ENCODE assay signal across 9 cellular contexts in the genomic region with DNA sequence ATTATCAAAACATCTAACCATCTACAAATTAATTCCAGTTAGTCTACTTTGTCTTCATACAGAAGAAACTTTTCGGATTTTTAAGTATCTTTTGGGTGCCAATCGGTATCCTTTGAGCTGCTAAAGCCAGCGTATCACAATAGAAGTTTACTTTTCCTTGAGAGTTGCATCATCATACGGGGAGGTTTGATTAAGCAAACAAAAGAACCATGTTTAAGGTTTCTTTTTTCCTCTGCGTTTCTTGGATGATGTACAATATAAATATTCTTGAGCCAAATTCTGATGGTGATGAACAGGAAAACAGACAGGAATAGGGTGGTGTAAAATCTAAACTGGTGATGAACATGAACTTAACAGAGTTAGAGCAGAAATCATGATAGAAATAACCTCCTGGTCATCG.
DNase-seq lines count a peak whose midpoint lies in the region; ATAC-seq and TF ChIP-seq lines count a peak whose summit lies in the region.
"Had no signal": no experiment of that assay in that cellular context is flagged by ENCODE, and none has a peak within 500 bp of the region (broad histone marks: within the 10 kb centered on the region; RNA-seq: fewer than 3 reads in every experiment).

No MANE protein-coding gene starts in this region.

- H3K79me2 ChIP-seq in Karpas-422 (ENCODE audit: low read length) = peaks cover 98% of the 10 kb centered on the region

- no peak overlapping the region for H3K4me2 ChIP-seq in Karpas-422 (ENCODE audit: low read depth, low read length, poor library complexity, severe bottlenecking)

- TF ChIP-seq CTCF in body of pancreas (IDR thresholded peaks at IDR 0.05) (no peak), stomach (IDR thresholded peaks at IDR 0.05) (no peak), ovary (IDR thresholded peaks at IDR 0.05) (no peak)

- H3K4me3 ChIP-seq in Karpas-422 (ENCODE audit: low read length) = no peak overlapping the region
- H3K4me3 ChIP-seq in body of pancreas = no peak overlapping the region
- H3K4me3 ChIP-seq in right cardiac atrium (ENCODE audit: low read length) = no peak overlapping the region
- no peak overlapping the region for H3K4me3 ChIP-seq in stomach
- no peak overlapping the region for H3K4me3 ChIP-seq in ovary
- H3K4me3 ChIP-seq: spleen had no signal

- H3K9ac ChIP-seq in Karpas-422 (ENCODE audit: low read length) = no peak overlapping the region

- H2AFZ ChIP-seq in Karpas-422 (ENCODE audit: low read length) = no peak overlapping the region

- H3K36me3 ChIP-seq in Karpas-422 (ENCODE audit: insufficient read depth, low read length) = peaks cover 18% of the 10 kb centered on the region; the same call in 1 of the 2 replicates
- H3K36me3 ChIP-seq in body of pancreas (replicated peaks in 1 of 2; ENCODE audit: insufficient read depth in 1 of 2, low read depth in 2 of 2) = peaks cover 0 to 6% of the 10 kb centered on the region in 2 donors
- peaks cover 11 to 33% (median 23%) of the 10 kb centered on the region in 4 donors for H3K36me3 ChIP-seq in stomach
- no peaks in the 10 kb centered on the region for H3K36me3 ChIP-seq in ovary

- no peaks in the 10 kb centered on the region for H3K9me2 ChIP-seq in Karpas-422 (replicated peaks; ENCODE audit: insufficient read depth, low read length)

- TF ChIP-seq EP300 in stomach (IDR thresholded peaks at IDR 0.05) = no peak
- TF ChIP-seq EP300 in ovary (IDR thresholded peaks at IDR 0.05) = no peak

- H4K20me1 ChIP-seq in Karpas-422 (ENCODE audit: insufficient read depth, low read depth, low read length) = peaks cover 46% of the 10 kb centered on the region

- 21 to 29% methylated on average over 6 of the region's 6 CpGs for WGBS in body of pancreas, 2 donors
- WGBS in right cardiac atrium = 37% methylated on average over 6 of the region's 6 CpGs
- 21 to 36% (median 26%) methylated on average over 6 of the region's 6 CpGs for WGBS in stomach, 5 donors
- 13 to 35% (median 13%) methylated on average over 6 of the region's 6 CpGs for WGBS in ovary, 3 donors

- H3K27me3 ChIP-seq in Karpas-422 (ENCODE audit: low read length) (no peaks in the 10 kb centered on the region), body of pancreas (no peaks in the 10 kb centered on the region), right cardiac atrium (ENCODE audit: control insufficient read depth, insufficient read depth) (no peaks in the 10 kb centered on the region), stomach (no peaks in the 10 kb centered on the region), ovary (no peaks in the 10 kb centered on the region)
- H3K27me3 ChIP-seq: spleen had no signal

- DNase-seq in Karpas-422 = no peak
- no peak for DNase-seq in body of pancreas
- DNase-seq in right cardiac atrium = no peak
- no peak for DNase-seq in stomach
- DNase-seq in ovary = no peak
- DNase-seq: NK-92 treated with Interleukin-12 subunit alpha and Interleukin-12 subunit beta, amount 100 ng/mL, for 24 hours; spleen had no signal

- H3K9me3 ChIP-seq in Karpas-422 (ENCODE audit: low read length) (no peaks in the 10 kb centered on the region), body of pancreas (no peaks in the 10 kb centered on the region), right cardiac atrium (ENCODE audit: control insufficient read depth, low read length) (no peaks in the 10 kb centered on the region), stomach (no peaks in the 10 kb centered on the region), ovary (no peaks in the 10 kb centered on the region)
- H3K9me3 ChIP-seq: spleen had no signal

- intact Hi-C loops in body of pancreas (cut with DNase I) = no loop called here
- intact Hi-C loops in right cardiac atrium (cut with DNase I) = no loop called here
- intact Hi-C loops in stomach (cut with DNase I; ENCODE audit: low total_unique reads) = no loop called here
- intact Hi-C loops in ovary (cut with DNase I) = no loop called here

- peak overlapping the region; percentile 27; the same call in 1 of the 2 replicates for H3K27ac ChIP-seq in Karpas-422 (ENCODE audit: low read length)
- H3K27ac ChIP-seq in body of pancreas = peak overlapping the region in 2 of 4 donors; percentile 5 to 26
- no peak overlapping the region for H3K27ac ChIP-seq in right cardiac atrium (ENCODE audit: low read length)
- peak overlapping the region in 4 of 5 donors; percentile 63 to 96 (median 85) for H3K27ac ChIP-seq in stomach
- peak overlapping the region in 1 of 2 donors; percentile 44 for H3K27ac ChIP-seq in ovary
- H3K27ac ChIP-seq: spleen had no signal

- TF ChIP-seq POLR2A in body of pancreas (IDR thresholded peaks at IDR 0.05) (no peak), stomach (IDR thresholded peaks at IDR 0.05) (no peak), ovary (IDR thresholded peaks at IDR 0.05) (no peak)

- ATAC-seq in body of pancreas (peak; percentile 72), right cardiac atrium (peak; percentile 47 to 81), GM18520 (IDR thresholded peaks at IDR 0.05; ENCODE audit: unreplicated experiment) (no peak), GM18907 (IDR thresholded peaks at IDR 0.05; ENCODE audit: unreplicated experiment) (no peak)

- H3K4me1 ChIP-seq in Karpas-422 (ENCODE audit: low read length) = peaks cover 99% of the 10 kb centered on the region
- H3K4me1 ChIP-seq in body of pancreas = peaks cover 52% of the 10 kb centered on the region
- H3K4me1 ChIP-seq in right cardiac atrium (ENCODE audit: control insufficient read depth, insufficient read depth, low read length) = peaks cover 12% of the 10 kb centered on the region
- peaks cover 29 to 100% (median 86%) of the 10 kb centered on the region in 4 donors for H3K4me1 ChIP-seq in stomach
- H3K4me1 ChIP-seq in ovary (ENCODE audit: insufficient read depth) = peaks cover 27% of the 10 kb centered on the region

Comparison
In these comparisons a context has a peak if more than half of its experiments do, and no peak if none do; other contexts are left out.
1. ATAC-seq: peak in body of pancreas (single experiment) and right cardiac atrium (2 of 2); none in GM18520 (single experiment) and GM18907 (single experiment).